Comparison of ENCODE assay signal across 12 cellular contexts in the genomic region with DNA sequence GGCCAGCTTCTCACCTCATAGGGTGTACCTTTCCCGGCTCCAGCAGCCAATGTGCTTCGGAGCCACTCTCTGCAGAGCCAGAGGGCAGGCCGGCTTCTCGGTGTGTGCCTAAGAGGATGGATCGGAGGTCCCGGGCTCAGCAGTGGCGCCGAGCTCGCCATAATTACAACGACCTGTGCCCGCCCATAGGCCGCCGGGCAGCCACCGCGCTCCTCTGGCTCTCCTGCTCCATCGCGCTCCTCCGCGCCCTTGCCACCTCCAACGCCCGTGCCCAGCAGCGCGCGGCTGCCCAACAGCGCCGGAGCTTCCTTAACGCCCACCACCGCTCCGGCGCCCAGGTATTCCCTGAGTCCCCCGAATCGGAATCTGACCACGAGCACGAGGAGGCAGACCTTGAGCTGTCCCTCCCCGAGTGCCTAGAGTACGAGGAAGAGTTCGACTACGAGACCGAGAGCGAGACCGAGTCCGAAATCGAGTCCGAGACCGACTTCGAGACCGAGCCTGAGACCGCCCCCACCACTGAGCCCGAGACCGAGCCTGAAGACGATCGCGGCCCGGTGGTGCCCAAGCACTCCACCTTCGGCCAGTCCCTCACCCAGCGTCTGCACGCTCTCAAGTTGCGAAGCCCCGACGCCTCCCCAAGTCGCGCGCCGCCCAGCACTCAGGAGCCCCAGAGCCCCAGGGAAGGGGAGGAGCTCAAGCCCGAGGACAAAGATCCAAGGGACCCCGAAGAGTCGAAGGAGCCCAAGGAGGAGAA. TPM values are rescaled to one million over a fixed set of nuclear protein-coding genes. Genes with fewer than 3 reads are reported as not detected.
DNase-seq lines count a peak whose midpoint lies in the region; ATAC-seq and TF ChIP-seq lines count a peak whose summit lies in the region.
"Had no signal": no experiment of that assay in that cellular context is flagged by ENCODE, and none has a peak within 500 bp of the region (broad histone marks: within the 10 kb centered on the region; RNA-seq: fewer than 3 reads in every experiment).

No MANE protein-coding gene starts in this region.

- H3K9me3 ChIP-seq in CD4-positive, alpha-beta memory T cell (ENCODE audit: control insufficient read depth in 1 of 2, low read length in 2 of 2) = no peaks in the 10 kb centered on the region
- H3K9me3 ChIP-seq: neutrophil, transverse colon had no signal

- DNase-seq in CD4-positive, alpha-beta memory T cell = no peak
- no peak for DNase-seq in HFFc6
- no peak for DNase-seq in astrocyte of the cerebellum (ENCODE audit: low read depth)
- DNase-seq in nephron progenitor cell = peak; percentile 18
- no peak for DNase-seq in glomerular visceral epithelial cell (ENCODE audit: extremely low spot score)
- DNase-seq in GM03348 (ENCODE audit: low spot score) = no peak
- DNase-seq in nucleus accumbens (lab: John Stamatoyannopoulos, UW) = no peak
- DNase-seq: NCI-H510A, transverse colon had no signal

- H3K27me3 Mint-ChIP-seq in CD4-positive, alpha-beta memory T cell = peaks cover 26 to 34% of the 10 kb centered on the region in 2 donors
- H3K27me3 Mint-ChIP-seq in HFFc6 (ENCODE audit: insufficient read depth) (peaks cover 25% of the 10 kb centered on the region), nephron progenitor cell (ENCODE audit: low read depth, poor library complexity) (peaks cover 72% of the 10 kb centered on the region)

- H3K4me3 ChIP-seq in CD4-positive, alpha-beta memory T cell (ENCODE audit: low read length in 2 of 2) = no peak overlapping the region
- peak overlapping the region; percentile 12 for H3K4me3 ChIP-seq in astrocyte of the cerebellum (ENCODE audit: low read depth, low read length)

- intact Hi-C loops in CD4-positive, alpha-beta memory T cell (cut with micrococcal nuclease) = loop anchor here (5.0 kb wide), 1 partner anchor 188 kb away; the partner anchor contains the start of gene STX16

- H3K27ac Mint-ChIP-seq in CD4-positive, alpha-beta memory T cell = no peak overlapping the region
- H3K27ac Mint-ChIP-seq in HFFc6 (no peak overlapping the region), nephron progenitor cell (no peak overlapping the region)

- H3K4me1 Mint-ChIP-seq in CD4-positive, alpha-beta memory T cell = peaks cover 0 to 11% (median 3%) of the 10 kb centered on the region in 4 donors
- H3K4me1 Mint-ChIP-seq in HFFc6 (ENCODE audit: low read depth) (no peaks in the 10 kb centered on the region), nephron progenitor cell (peaks cover 50% of the 10 kb centered on the region)

- no peaks in the 10 kb centered on the region for H3K36me3 ChIP-seq in CD4-positive, alpha-beta memory T cell (ENCODE audit: insufficient read depth, low read length)
- H3K36me3 ChIP-seq: neutrophil, transverse colon had no signal

- no peak overlapping the region for H3K27ac ChIP-seq in CD4-positive, alpha-beta memory T cell (ENCODE audit: low read depth, low read length)
- H3K27ac ChIP-seq: dorsolateral prefrontal cortex, neutrophil, transverse colon had no signal

- H3K4me1 ChIP-seq in CD4-positive, alpha-beta memory T cell (ENCODE audit: insufficient read depth, low read length) = no peaks in the 10 kb centered on the region

- in situ Hi-C loops in astrocyte of the cerebellum (cut with HindIII; ENCODE audit: low sequenced_read_pairs) = loop anchor here (10.0 kb wide), 1 partner anchor 595 kb away; no protein-coding TSS in a partner anchor

- CTCF ChIA-PET in CD4-positive, alpha-beta memory T cell (lab: Charles Lee; ENCODE audit: partially characterized antibody) = interaction anchor here (1.6 to 2.3 kb wide), 6 partner anchors 8 to 604 kb away, joined by 3 to 10 read pairs (median 5); partner anchors contain the start of gene STX16

- no peaks in the 10 kb centered on the region for H3K9me3 Mint-ChIP-seq in CD4-positive, alpha-beta memory T cell
- H3K9me3 Mint-ChIP-seq in HFFc6 (no peaks in the 10 kb centered on the region), nephron progenitor cell (peaks cover 6% of the 10 kb centered on the region)

- no peaks in the 10 kb centered on the region for H3K36me3 Mint-ChIP-seq in CD4-positive, alpha-beta memory T cell
- H3K36me3 Mint-ChIP-seq in HFFc6 (ENCODE audit: low read depth) (peaks cover 10% of the 10 kb centered on the region; the same call in 1 of the 2 replicates), nephron progenitor cell (ENCODE audit: low read depth) (peaks cover 49% of the 10 kb centered on the region)

- ATAC-seq in GM19328 (IDR thresholded peaks at IDR 0.05; ENCODE audit: unreplicated experiment) = no peak

- POLR2A ChIA-PET in CD4-positive, alpha-beta memory T cell (lab: Charles Lee; ENCODE audit: partially characterized antibody) = interaction anchor here (1.0 kb wide), 1 partner anchor 189 kb away, joined by 5 read pairs; the partner anchor contains the start of gene STX16

- H3K4me3 Mint-ChIP-seq in CD4-positive, alpha-beta memory T cell = peak overlapping the region in 7 of 8 donors; percentile 20 to 70 (median 48)
- H3K4me3 Mint-ChIP-seq in HFFc6 (peak overlapping the region; percentile 30; the same call in 1 of the 2 replicates), nephron progenitor cell (peak overlapping the region; percentile 80)

- TF ChIP-seq CTCF in HFFc6 (IDR thresholded peaks at IDR 0.05) (no peak), astrocyte of the cerebellum (IDR thresholded peaks at IDR 0.05; ENCODE audit: low read depth, low read length, missing control alignments) (no peak), nephron progenitor cell (IDR thresholded peaks at IDR 0.05) (no peak)

- peaks cover 4% of the 10 kb centered on the region for H3K27me3 ChIP-seq in CD4-positive, alpha-beta memory T cell (ENCODE audit: insufficient read depth, low read length)

RNA-seq across cellular contexts. Expression of gene GNAS-AS1, which starts 10.5 kb away (rescaled TPM):
- total RNA-seq in CD4-positive, alpha-beta memory T cell = 1 to 10 TPM in 1 of 2 experiments, under 1 TPM in 1; 0.94 to 1.1 TPM
- polyA plus RNA-seq in CD4-positive, alpha-beta memory T cell = not detected
- total RNA-seq in HFFc6 (2021; fragmentation: NEBNext Ultra II Directional; extraction: Animal tissue kit (Norgen Biotek cat#: 25700)) = 1 to 10 TPM; 1.0 to 1.5 (median 1.3) TPM

RNA-seq across cellular contexts. Expression of gene GNAS, which starts 12.3 kb away (rescaled TPM):
- 100 to 1,000 TPM; 641 to 645 TPM for total RNA-seq in CD4-positive, alpha-beta memory T cell
- 100 to 1,000 TPM in 1 of 2 donors, 10 to 100 TPM in 1; 70.1 to 184 TPM for polyA plus RNA-seq in CD4-positive, alpha-beta memory T cell
- 1,000 to 10,000 TPM in 2 of 6 experiments, 100 to 1,000 TPM in 4; 820 to 1,032 (median 914) TPM for total RNA-seq in HFFc6 (2021; fragmentation: NEBNext Ultra II Directional; extraction: Animal tissue kit (Norgen Biotek cat#: 25700))

Comparison
In these comparisons a context has a peak if more than half of its experiments do, and no peak if none do; other contexts are left out.
1. H3K4me3 Mint-ChIP-seq: peak in every context shown above with its lines; median percentile 80 in nephron progenitor cell; 48 in CD4-positive, alpha-beta memory T cell; 30 in HFFc6.